ENCODE assay signal across 8 cellular contexts in genomic region chr5:43484049-43484849, GRCh38. TPM values are rescaled to one million over a fixed set of nuclear protein-coding genes. Genes with fewer than 3 reads are reported as not detected.
DNase-seq lines count a peak whose midpoint lies in the region; ATAC-seq and TF ChIP-seq lines count a peak whose summit lies in the region.

No MANE protein-coding gene starts in this region.

- H3K4me3 ChIP-seq in GM08714 (ENCODE audit: low read length) (peak overlapping the region; percentile 82), NB4 (ENCODE audit: low read depth, low read length) (peak overlapping the region; percentile 67)

- TF ChIP-seq CTCF in NB4 (IDR thresholded peaks at IDR 0.05; ENCODE audit: low read depth, low read length), result peak; percentile 45

- TF ChIP-seq POLR2A in NB4 (IDR thresholded peaks at IDR 0.05; ENCODE audit: extremely low read depth, insufficient read length), result no peak

- ATAC-seq in HG02610 (IDR thresholded peaks at IDR 0.05; ENCODE audit: unreplicated experiment), result peak; percentile 68

- DNase-seq in NB4 (ENCODE audit: low read depth), result peak; percentile 94
- peak; percentile 81 for DNase-seq in SK-N-DZ (ENCODE audit: low spot score)
- peak; percentile 87 for DNase-seq in activated naive CD4-positive, alpha-beta T cell treated with anti-CD3 and anti-CD28 coated beads, Interleukin-2, amount 50 U/mL, for 16 hours
- peak; percentile 66 for DNase-seq in glomerular endothelial cell (ENCODE audit: extremely low read depth, low read depth, low spot score)
- peak in 55 of 56 donors; percentile 17 to 95 (median 85) for DNase-seq in nucleus accumbens (lab: John Stamatoyannopoulos, UW)
- DNase-seq in superior temporal gyrus (ENCODE audit: extremely low spot score), result peak; percentile 93

RNA-seq across cellular contexts. Expression of gene TMEM267, which starts 0.6 kb away (rescaled TPM):
- 4.8 and 5.1 TPM in 2 replicates for polyA plus RNA-seq in SK-N-DZ (2014; cell fraction: cytosol; rRNA removed)
- polyA plus RNA-seq in SK-N-DZ (2014; cell fraction: nucleus; rRNA removed), result 11.5 and 12.8 TPM in 2 replicates
- total RNA-seq in glomerular endothelial cell, result 11.4 and 13.8 TPM in 2 replicates

RNA-seq across cellular contexts. Expression of gene C5orf34, which starts 30.7 kb away (rescaled TPM):
- 19.6 and 20.0 TPM in 2 replicates for polyA plus RNA-seq in SK-N-DZ (2014; cell fraction: cytosol; rRNA removed)
- polyA plus RNA-seq in SK-N-DZ (2014; cell fraction: nucleus; rRNA removed), result 28.2 and 40.3 TPM in 2 replicates
- total RNA-seq in glomerular endothelial cell, result 0.73 and 1.4 TPM in 2 replicates

Comparison
In these comparisons a context has a peak if more than half of its experiments do, and no peak if none do; other contexts are left out.
1. Peak in every context shown above with its lines: DNase-seq, ATAC-seq and H3K4me3 ChIP-seq.